ENCODE assay signal across 9 cellular contexts in genomic region chr16:85347213-85347591, GRCh38.
DNase-seq lines count a peak whose midpoint lies in the region; ATAC-seq and TF ChIP-seq lines count a peak whose summit lies in the region.
"Had no signal": no experiment of that assay in that cellular context is flagged by ENCODE, and none has a peak within 500 bp of the region (broad histone marks: within the 10 kb centered on the region; RNA-seq: fewer than 3 reads in every experiment).

No MANE protein-coding gene starts in this region.

- H2AFZ ChIP-seq in GM23338 = no peak overlapping the region

- no peaks in the 10 kb centered on the region for H3K36me3 ChIP-seq in GM23338 (ENCODE audit: insufficient read depth)

- H3F3A ChIP-seq in GM23338 (replicated peaks; ENCODE audit: low read depth) = 0 out of 2 replicates have a peak, but pooled peaks cover 5% of the 10 kb centered on the region

- H3K4me2 ChIP-seq in GM23338 = no peak overlapping the region

- H3K27me3 ChIP-seq in GM23338 (ENCODE audit: insufficient read depth) = no peaks in the 10 kb centered on the region

- no peak overlapping the region for H3K4me3 ChIP-seq in GM23338

- H3K27me3 Mint-ChIP-seq in GM23338 (ENCODE audit: insufficient read depth, low read depth, poor library complexity) = peaks cover 7% of the 10 kb centered on the region

- intact Hi-C loops in left colon (cut with DNase I, micrococcal nuclease) = no loop called here

- no peak overlapping the region for H3K4me3 Mint-ChIP-seq in GM23338

- H3K27ac ChIP-seq in GM23338 (ENCODE audit: low read depth) = no peak overlapping the region

- ATAC-seq in GM23338 (peak; percentile 81), left colon (peak; percentile 46), HG03135 (IDR thresholded peaks at IDR 0.05; ENCODE audit: unreplicated experiment) (no peak)

- no peaks in the 10 kb centered on the region; the same call in none of the 2 replicates for H3K4me1 ChIP-seq in GM23338 (ENCODE audit: insufficient read depth)

- TF ChIP-seq CTCF in AG09319 (IDR thresholded peaks at IDR 0.05; ENCODE audit: low read depth, low read length) (peak; percentile 10), GM23338 (conservative IDR thresholded peaks at IDR 0.05; ENCODE audit: low read depth in 2 of 2) (peak; percentile 55 to 90)

- no peaks in the 10 kb centered on the region; the same call in 2 of the 3 replicates for H3K36me3 Mint-ChIP-seq in GM23338 (ENCODE audit: low read depth)

- H3K4me1 Mint-ChIP-seq in GM23338 = peaks cover 28% of the 10 kb centered on the region

- DNase-seq in AG09319 (ENCODE audit: extremely low read depth, low read depth) (no peak), GM23338 (ENCODE audit: low spot score) (peak; percentile 75), UCSD-AML1 (lab: John Stamatoyannopoulos, UW; ENCODE audit: unreplicated experiment) (peak; percentile 76), left colon (no peak), kidney glomerular epithelial cell (lab: John Stamatoyannopoulos, UW) (no peak), ureter (ENCODE audit: low spot score) (no peak)
- no peak for DNase-seq in activated CD8-positive, alpha-beta memory T cell treated with anti-CD3 and anti-CD28 coated beads, Interleukin-2, amount 50 U/mL, for 48 hours
- DNase-seq: amniotic stem cell had no signal

- no peaks in the 10 kb centered on the region for H4K20me1 ChIP-seq in GM23338 (replicated peaks; ENCODE audit: insufficient read depth)

- 0 out of 2 replicates have a peak, but pooled peaks cover 2% of the 10 kb centered on the region for H3K79me2 ChIP-seq in GM23338 (replicated peaks; ENCODE audit: insufficient read depth)

- peaks cover 3% of the 10 kb centered on the region; the same call in 1 of the 2 replicates for H3K9me2 ChIP-seq in GM23338 (ENCODE audit: insufficient read depth)

- peaks cover 2% of the 10 kb centered on the region; the same call in 1 of the 3 replicates for H3K9me3 Mint-ChIP-seq in GM23338

- H3K27ac Mint-ChIP-seq in GM23338 = no peak overlapping the region

TF ChIP-seq in GM23338, 12 proteins besides CTCF, POLR2A, EP300 and RAD21:
- TF ChIP-seq REST (IDR thresholded peaks at IDR 0.05; ENCODE audit: unreplicated experiment) (no peak), CREB1 (CRISPR knock-in tag; IDR thresholded peaks at IDR 0.05; ENCODE audit: low read depth) (no peak), ETS1 (IDR thresholded peaks at IDR 0.05) (no peak)

Comparison
In these comparisons a context has a peak if more than half of its experiments do, and no peak if none do; other contexts are left out.
1. DNase-seq: peak in GM23338 (single experiment) and UCSD-AML1 (single experiment); none in AG09319 (single experiment), left colon (0 of 2), kidney glomerular epithelial cell (single experiment), activated CD8-positive, alpha-beta memory T cell treated with anti-CD3 and anti-CD28 coated beads, Interleukin-2, amount 50 U/mL, for 48 hours (single experiment) and ureter (single experiment).